In genomic region chr7:149005427-149006344, GRCh38 we compare ENCODE assay signal across 8 cellular contexts. TPM values are rescaled to one million over a fixed set of nuclear protein-coding genes. Genes with fewer than 3 reads are reported as not detected.
DNase-seq lines count a peak whose midpoint lies in the region; ATAC-seq and TF ChIP-seq lines count a peak whose summit lies in the region.

No MANE protein-coding gene starts in this region.

- H3K4me2 ChIP-seq in PC-3 (ENCODE audit: low read length): no peak overlapping the region

- TF ChIP-seq CTCF in 22Rv1 (IDR thresholded peaks at IDR 0.05): peak; percentile 97
- peak; percentile 83 for TF ChIP-seq CTCF in PC-3 (conservative IDR thresholded peaks at IDR 0.05; ENCODE audit: low read depth, low read length)
- peak; percentile 65 for TF ChIP-seq CTCF in foreskin fibroblast (IDR thresholded peaks at IDR 0.05; ENCODE audit: low read depth, low read length)
- TF ChIP-seq CTCF in osteocyte (IDR thresholded peaks at IDR 0.05): peak; percentile 83
- peak; percentile 81 to 89 for TF ChIP-seq CTCF in tibial artery (IDR thresholded peaks at IDR 0.05)

- no peaks in the 10 kb centered on the region for H3K27me3 Mint-ChIP-seq in osteocyte (ENCODE audit: unreplicated experiment)

- 0 out of 2 replicates have a peak, but pooled peaks cover under 1% of the 10 kb centered on the region for H4K20me1 ChIP-seq in PC-3 (ENCODE audit: low read length)

- H3K36me3 Mint-ChIP-seq in osteocyte (ENCODE audit: unreplicated experiment): peaks cover 27% of the 10 kb centered on the region

- H3K9me3 Mint-ChIP-seq in osteocyte (ENCODE audit: unreplicated experiment): no peaks in the 10 kb centered on the region

- H3K27ac Mint-ChIP-seq in osteocyte (ENCODE audit: unreplicated experiment): no peak overlapping the region

- POLR2A ChIA-PET in PC-3 (lab: Charles Lee; ENCODE audit: unreplicated experiment): interaction anchor here (0.6 kb wide), 1 partner anchor 307 kb away, joined by 16 read pairs; the partner anchor contains the start of gene CUL1

- H3K9me3 ChIP-seq in PC-3 (ENCODE audit: low read length) (no peaks in the 10 kb centered on the region), tibial artery (no peaks in the 10 kb centered on the region)

- H3K9me2 ChIP-seq in PC-3 (replicated peaks; ENCODE audit: low read length): no peaks in the 10 kb centered on the region

- intact Hi-C loops in PC-3 (cut with micrococcal nuclease): no loop called here
- intact Hi-C loops in tibial artery (cut with DNase I; ENCODE audit: low total_unique reads): loop anchor here (2.0 kb wide), 2 partner anchors 59 to 85 kb away; partner anchors contain the start of gene ZNF786

- H3F3A ChIP-seq in PC-3 (ENCODE audit: low read length, unreplicated experiment): no peaks in the 10 kb centered on the region

- H3K4me3 ChIP-seq in PC-3 (ENCODE audit: low read length) (no peak overlapping the region), foreskin fibroblast (ENCODE audit: low read depth in 1 of 2, low read length in 2 of 2) (no peak overlapping the region), tibial artery (no peak overlapping the region)

- ATAC-seq in GM18502 (IDR thresholded peaks at IDR 0.05; ENCODE audit: poor library complexity, unreplicated experiment) (peak; percentile 80), HG03378 (IDR thresholded peaks at IDR 0.05; ENCODE audit: unreplicated experiment) (peak; percentile 73), PC-3 (peak; percentile 39)

- H3K27ac ChIP-seq in 22Rv1: no peak overlapping the region
- H3K27ac ChIP-seq in PC-3 (ENCODE audit: low read length): no peak overlapping the region
- no peak overlapping the region for H3K27ac ChIP-seq in tibial artery

- H2AFZ ChIP-seq in PC-3 (ENCODE audit: low read length): no peak overlapping the region

- CTCF ChIA-PET in PC-3 (lab: Charles Lee): interaction anchor here (0.6 to 1.2 kb wide), 2 partner anchors 60 to 208 kb away, joined by 3 to 8 read pairs; no protein-coding TSS in a partner anchor

- DNase-seq in PC-3 (peak; percentile 50), foreskin fibroblast (peak; percentile 52 to 85), osteocyte (ENCODE audit: extremely low spot score, unreplicated experiment) (no peak), tibial artery (peak; percentile 80 to 87)
- DNase-seq in activated T-helper 1 cell treated with anti-CD3 and anti-CD28 coated beads, Interleukin-2, amount 50 U/mL, for 16 hours (ENCODE audit: low read depth in 1 of 2, low spot score in 1 of 2): peak; percentile 72 to 73

- no peaks in the 10 kb centered on the region for H3K4me1 Mint-ChIP-seq in osteocyte (ENCODE audit: unreplicated experiment)

- H3K36me3 ChIP-seq in PC-3 (ENCODE audit: low read depth, low read length) (peaks cover 52% of the 10 kb centered on the region), tibial artery (peaks cover 35 to 86% (median 57%) of the 10 kb centered on the region in 3 donors)

- no peak overlapping the region for H3K9ac ChIP-seq in PC-3 (ENCODE audit: low read length)

- H3K4me1 ChIP-seq in PC-3 (ENCODE audit: insufficient read depth, low read length) (no peaks in the 10 kb centered on the region), tibial artery (peaks cover 0 to 13% (median 10%) of the 10 kb centered on the region in 4 donors)

- H3K27me3 ChIP-seq in PC-3 (ENCODE audit: low read length) (no peaks in the 10 kb centered on the region), tibial artery (no peaks in the 10 kb centered on the region)

- no peaks in the 10 kb centered on the region for H3K79me2 ChIP-seq in PC-3 (ENCODE audit: low read length)

- no peak overlapping the region for H3K4me3 Mint-ChIP-seq in osteocyte (ENCODE audit: unreplicated experiment)

- no TSS peak for BruUV-seq in PC-3 (replicated peaks; lab: Mats Ljungman, UMichigan)

RNA-seq across cellular contexts. Expression of gene PDIA4, which starts 22.6 kb away (rescaled TPM):
- total RNA-seq in PC-3 (2014; rRNA removed): 249 and 253 TPM in 2 replicates
- total RNA-seq in osteocyte: 152 and 162 TPM in 2 replicates
